ENCODE assay signal across 21 cellular contexts in genomic region chr5:67401166-67401565, GRCh38.
DNase-seq lines count a peak whose midpoint lies in the region; ATAC-seq and TF ChIP-seq lines count a peak whose summit lies in the region.
"Had no signal": no experiment of that assay in that cellular context is flagged by ENCODE, and none has a peak within 500 bp of the region (broad histone marks: within the 10 kb centered on the region; RNA-seq: fewer than 3 reads in every experiment).

No MANE protein-coding gene starts in this region.

- H3K36me3 Mint-ChIP-seq in osteocyte (ENCODE audit: unreplicated experiment), result no peaks in the 10 kb centered on the region
- H3K36me3 Mint-ChIP-seq in activated naive CD8-positive, alpha-beta T cell treated with anti-CD3 and anti-CD28 coated beads, Interleukin-2, amount 50 U/mL, for 24 hours (ENCODE audit: low read depth), result no peaks in the 10 kb centered on the region
- H3K36me3 Mint-ChIP-seq in stimulated activated effector memory CD8-positive, alpha-beta T cell treated with anti-CD3 and anti-CD28 coated beads, Interleukin-12 subunit alpha, Interleukin-12 subunit beta, amount 100 ng/mL, for 72 hours, result no peaks in the 10 kb centered on the region
- H3K36me3 Mint-ChIP-seq: CD4-positive, alpha-beta memory T cell had no signal

- DNase-seq in NCI-H1105 (lab: John Stamatoyannopoulos, UW), result peak; percentile 12
- peak; percentile 64 for DNase-seq in NCI-H69 (lab: John Stamatoyannopoulos, UW)
- DNase-seq in fibroblast of peridontal ligament (ENCODE audit: extremely low read depth), result peak; percentile 50
- DNase-seq in osteocyte (ENCODE audit: extremely low spot score, unreplicated experiment), result no peak
- DNase-seq in hypothalamus (lab: John Stamatoyannopoulos, UW), result no peak
- no peak for DNase-seq in activated naive CD8-positive, alpha-beta T cell treated with anti-CD3 and anti-CD28 coated beads, Interleukin-2, amount 50 U/mL, for 24 hours
- DNase-seq in SHP77 treated with DMSO at 0.1 percent for 48 hours (lab: John Stamatoyannopoulos, UW), result no peak
- no peak for DNase-seq in stimulated activated effector memory CD8-positive, alpha-beta T cell treated with anti-CD3 and anti-CD28 coated beads, Interleukin-12 subunit alpha, Interleukin-12 subunit beta, amount 100 ng/mL, for 72 hours (ENCODE audit: low spot score in 2 of 2)
- DNase-seq: C1 segment of cervical spinal cord; CD4-positive, alpha-beta memory T cell; COR-L47; DMS79; KBM-7; MM.1S; NCI-H187 treated with DMSO at 0.1 percent for 48 hours; NCI-H2107; NCI-H510A; NCI-H774; NK-92 treated with Interleukin-12 subunit alpha and Interleukin-12 subunit beta, amount 100 ng/mL, for 24 hours; PC-9; Right ventricle myocardium superior had no signal

- peak overlapping the region; percentile 20 for H3K27ac Mint-ChIP-seq in osteocyte (ENCODE audit: unreplicated experiment)
- no peak overlapping the region for H3K27ac Mint-ChIP-seq in activated naive CD8-positive, alpha-beta T cell treated with anti-CD3 and anti-CD28 coated beads, Interleukin-2, amount 50 U/mL, for 24 hours
- no peak overlapping the region for H3K27ac Mint-ChIP-seq in stimulated activated effector memory CD8-positive, alpha-beta T cell treated with anti-CD3 and anti-CD28 coated beads, Interleukin-12 subunit alpha, Interleukin-12 subunit beta, amount 100 ng/mL, for 72 hours
- H3K27ac Mint-ChIP-seq: CD4-positive, alpha-beta memory T cell had no signal

- TF ChIP-seq CTCF in osteocyte (IDR thresholded peaks at IDR 0.05), result no peak

- no peaks in the 10 kb centered on the region for H3K9me3 Mint-ChIP-seq in osteocyte (ENCODE audit: unreplicated experiment)
- no peaks in the 10 kb centered on the region for H3K9me3 Mint-ChIP-seq in activated naive CD8-positive, alpha-beta T cell treated with anti-CD3 and anti-CD28 coated beads, Interleukin-2, amount 50 U/mL, for 24 hours
- no peaks in the 10 kb centered on the region for H3K9me3 Mint-ChIP-seq in stimulated activated effector memory CD8-positive, alpha-beta T cell treated with anti-CD3 and anti-CD28 coated beads, Interleukin-12 subunit alpha, Interleukin-12 subunit beta, amount 100 ng/mL, for 72 hours

- H3K4me1 Mint-ChIP-seq in osteocyte (ENCODE audit: unreplicated experiment), result peaks cover 20% of the 10 kb centered on the region
- H3K4me1 Mint-ChIP-seq in activated naive CD8-positive, alpha-beta T cell treated with anti-CD3 and anti-CD28 coated beads, Interleukin-2, amount 50 U/mL, for 24 hours, result no peaks in the 10 kb centered on the region
- no peaks in the 10 kb centered on the region for H3K4me1 Mint-ChIP-seq in stimulated activated effector memory CD8-positive, alpha-beta T cell treated with anti-CD3 and anti-CD28 coated beads, Interleukin-12 subunit alpha, Interleukin-12 subunit beta, amount 100 ng/mL, for 72 hours
- H3K4me1 Mint-ChIP-seq: CD4-positive, alpha-beta memory T cell had no signal

- no peaks in the 10 kb centered on the region for H3K27me3 Mint-ChIP-seq in osteocyte (ENCODE audit: unreplicated experiment)
- H3K27me3 Mint-ChIP-seq in activated naive CD8-positive, alpha-beta T cell treated with anti-CD3 and anti-CD28 coated beads, Interleukin-2, amount 50 U/mL, for 24 hours, result no peaks in the 10 kb centered on the region

- ATAC-seq in activated naive CD8-positive, alpha-beta T cell treated with anti-CD3 and anti-CD28 coated beads, Interleukin-2, amount 50 U/mL, for 24 hours, result no peak
- ATAC-seq in stimulated activated effector memory CD8-positive, alpha-beta T cell treated with anti-CD3 and anti-CD28 coated beads, Interleukin-12 subunit alpha, Interleukin-12 subunit beta, amount 100 ng/mL, for 72 hours, result no peak

- H3K4me3 Mint-ChIP-seq in osteocyte (ENCODE audit: unreplicated experiment), result no peak overlapping the region
- no peak overlapping the region for H3K4me3 Mint-ChIP-seq in activated naive CD8-positive, alpha-beta T cell treated with anti-CD3 and anti-CD28 coated beads, Interleukin-2, amount 50 U/mL, for 24 hours
- no peak overlapping the region for H3K4me3 Mint-ChIP-seq in stimulated activated effector memory CD8-positive, alpha-beta T cell treated with anti-CD3 and anti-CD28 coated beads, Interleukin-12 subunit alpha, Interleukin-12 subunit beta, amount 100 ng/mL, for 72 hours
- H3K4me3 Mint-ChIP-seq: CD4-positive, alpha-beta memory T cell had no signal

Comparison
In these comparisons a context has a peak if more than half of its experiments do, and no peak if none do; other contexts are left out.
1. DNase-seq: peak in NCI-H1105 (single experiment), NCI-H69 (single experiment) and fibroblast of peridontal ligament (single experiment); none in osteocyte (single experiment), hypothalamus (0 of 51), activated naive CD8-positive, alpha-beta T cell treated with anti-CD3 and anti-CD28 coated beads, Interleukin-2, amount 50 U/mL, for 24 hours (single experiment), SHP77 treated with DMSO at 0.1 percent for 48 hours (single experiment) and stimulated activated effector memory CD8-positive, alpha-beta T cell treated with anti-CD3 and anti-CD28 coated beads, Interleukin-12 subunit alpha, Interleukin-12 subunit beta, amount 100 ng/mL, for 72 hours (0 of 2).